Comparison of ENCODE assay signal across 13 cellular contexts in genomic region chr6:1796706-1797529, GRCh38.
DNase-seq lines count a peak whose midpoint lies in the region; ATAC-seq and TF ChIP-seq lines count a peak whose summit lies in the region.
"Had no signal": no experiment of that assay in that cellular context is flagged by ENCODE, and none has a peak within 500 bp of the region (broad histone marks: within the 10 kb centered on the region; RNA-seq: fewer than 3 reads in every experiment).

No MANE protein-coding gene starts in this region.

- no peak for TF ChIP-seq CTCF in GM06990 (IDR thresholded peaks at IDR 0.05; ENCODE audit: insufficient read depth, low read length, poor library complexity, severe bottlenecking)

- H3K36me3 ChIP-seq in GM06990 (ENCODE audit: control insufficient read depth, insufficient read depth, low read length) (no peaks in the 10 kb centered on the region), SJSA1 (no peaks in the 10 kb centered on the region), HAP-1 (replicated peaks) (no peaks in the 10 kb centered on the region)
- H3K36me3 ChIP-seq: ascending aorta; BLaER1 treated with 17β-estradiol and CSF1 and Interleukin-3, amounts not matched to agents 10 nM and 100 nM had no signal

- in situ Hi-C loops in HAP-1 (cut with MboI; ENCODE audit: low sequenced_read_pairs) = no loop called here

- H3K9me3 ChIP-seq in SJSA1 (replicated peaks) = no peaks in the 10 kb centered on the region
- no peaks in the 10 kb centered on the region for H3K9me3 ChIP-seq in HAP-1
- H3K9me3 ChIP-seq: ascending aorta; BLaER1 treated with 17β-estradiol and CSF1 and Interleukin-3, amounts not matched to agents 10 nM and 100 nM had no signal

- ATAC-seq in GM19397 (IDR thresholded peaks at IDR 0.05; ENCODE audit: unreplicated experiment) (peak; percentile 66), HG02970 (IDR thresholded peaks at IDR 0.05; ENCODE audit: low FRiP score, unreplicated experiment) (peak; percentile 76)
- ATAC-seq: natural killer cell had no signal

- H3K27ac ChIP-seq in SJSA1 = 0 out of 2 replicates have a peak overlapping the region, but pooled peaks have one; percentile 48
- H3K27ac ChIP-seq: BLaER1 treated with 17β-estradiol and CSF1 and Interleukin-3, amounts not matched to agents 10 nM and 100 nM; VCaP had no signal

- H3K4me3 ChIP-seq in GM06990 (replicated peaks; ENCODE audit: low read depth, low read length) (no peak overlapping the region), SJSA1 (no peak overlapping the region), HAP-1 (no peak overlapping the region)
- H3K4me3 ChIP-seq: BLaER1 treated with 17β-estradiol and CSF1 and Interleukin-3, amounts not matched to agents 10 nM and 100 nM had no signal

- H3K27me3 ChIP-seq in GM06990 (replicated peaks; ENCODE audit: control insufficient read depth, insufficient read depth, low read length) (no peaks in the 10 kb centered on the region), SJSA1 (replicated peaks) (no peaks in the 10 kb centered on the region), HAP-1 (ENCODE audit: low read depth) (no peaks in the 10 kb centered on the region)
- H3K27me3 ChIP-seq: ascending aorta; BLaER1 treated with 17β-estradiol and CSF1 and Interleukin-3, amounts not matched to agents 10 nM and 100 nM had no signal

- DNase-seq in GM06990 (ENCODE audit: extremely low read depth, insufficient read length) = peak; percentile 39
- DNase-seq in SJSA1 (ENCODE audit: low read depth in 1 of 2, low spot score in 2 of 2) = no peak
- no peak for DNase-seq in HAP-1 (ENCODE audit: low spot score in 2 of 2)
- no peak for DNase-seq in UCSD-AML1 (lab: John Stamatoyannopoulos, UW; ENCODE audit: unreplicated experiment)
- DNase-seq in activated effector memory CD4-positive, alpha-beta T cell treated with Interleukin-2 at 50 U/mL for 16 hours = no peak
- no peak for DNase-seq in KG1 (lab: John Stamatoyannopoulos, UW)
- DNase-seq: H9, natural killer cell had no signal

- H3K4me1 ChIP-seq in SJSA1 (replicated peaks) (peaks cover 31% of the 10 kb centered on the region), HAP-1 (peaks cover 12% of the 10 kb centered on the region)
- H3K4me1 ChIP-seq: BLaER1 treated with 17β-estradiol and CSF1 and Interleukin-3, amounts not matched to agents 10 nM and 100 nM had no signal
